ENCODE assay signal across 1 cellular context in the genomic region with DNA sequence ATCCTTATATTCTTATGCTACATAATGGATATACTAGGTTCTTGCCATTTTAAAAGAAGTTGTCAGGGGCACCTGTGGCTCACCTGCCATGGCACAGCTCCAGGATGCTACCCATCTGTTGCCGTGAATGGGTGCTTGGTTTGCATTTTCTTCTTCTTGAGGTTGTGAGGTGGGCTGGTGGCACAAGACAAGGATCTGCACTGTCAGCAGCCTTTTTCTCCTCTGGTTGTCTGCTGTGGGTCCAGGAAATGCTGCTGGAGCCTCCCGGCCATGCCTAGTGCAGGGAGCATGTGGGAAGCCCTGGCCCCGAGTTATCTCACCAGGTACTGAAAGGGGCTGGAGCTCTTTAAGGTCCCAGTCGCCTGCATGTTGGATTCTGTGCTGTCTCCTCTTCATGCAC.
TF ChIP-seq lines count a peak whose summit lies in the region.

No MANE protein-coding gene starts in this region.

TF ChIP-seq in SK-N-SH, 30 proteins besides CTCF, POLR2A, EP300 and RAD21 (continued from another document):
- TF ChIP-seq, protein P1, sequence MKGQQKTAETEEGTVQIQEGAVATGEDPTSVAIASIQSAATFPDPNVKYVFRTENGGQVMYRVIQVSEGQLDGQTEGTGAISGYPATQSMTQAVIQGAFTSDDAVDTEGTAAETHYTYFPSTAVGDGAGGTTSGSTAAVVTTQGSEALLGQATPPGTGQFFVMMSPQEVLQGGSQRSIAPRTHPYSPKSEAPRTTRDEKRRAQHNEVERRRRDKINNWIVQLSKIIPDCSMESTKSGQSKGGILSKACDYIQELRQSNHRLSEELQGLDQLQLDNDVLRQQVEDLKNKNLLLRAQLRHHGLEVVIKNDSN (IDR thresholded peaks at IDR 0.05; ENCODE audit: borderline replicate concordance, low read depth) = no peak
- TF ChIP-seq TAF1 (IDR thresholded peaks at IDR 0.05; ENCODE audit: borderline replicate concordance, low read depth, low read length) (no peak), NRF1 (IDR thresholded peaks at IDR 0.05; ENCODE audit: low read depth, low read length) (no peak), FOXJ3 (CRISPR knock-in tag; IDR thresholded peaks at IDR 0.05) (no peak), SMC3 (IDR thresholded peaks at IDR 0.05; ENCODE audit: low read depth, low read length) (no peak), RFX5 (IDR thresholded peaks at IDR 0.05; ENCODE audit: low read length) (no peak), TEAD4 (IDR thresholded peaks at IDR 0.05; ENCODE audit: borderline replicate concordance, insufficient read depth) (no peak), NFIC (IDR thresholded peaks at IDR 0.05; ENCODE audit: borderline replicate concordance) (no peak), JUND (IDR thresholded peaks at IDR 0.05) (no peak), FOXM1 (IDR thresholded peaks at IDR 0.05; ENCODE audit: low read depth) (no peak)
- TF ChIP-seq, protein P2, sequence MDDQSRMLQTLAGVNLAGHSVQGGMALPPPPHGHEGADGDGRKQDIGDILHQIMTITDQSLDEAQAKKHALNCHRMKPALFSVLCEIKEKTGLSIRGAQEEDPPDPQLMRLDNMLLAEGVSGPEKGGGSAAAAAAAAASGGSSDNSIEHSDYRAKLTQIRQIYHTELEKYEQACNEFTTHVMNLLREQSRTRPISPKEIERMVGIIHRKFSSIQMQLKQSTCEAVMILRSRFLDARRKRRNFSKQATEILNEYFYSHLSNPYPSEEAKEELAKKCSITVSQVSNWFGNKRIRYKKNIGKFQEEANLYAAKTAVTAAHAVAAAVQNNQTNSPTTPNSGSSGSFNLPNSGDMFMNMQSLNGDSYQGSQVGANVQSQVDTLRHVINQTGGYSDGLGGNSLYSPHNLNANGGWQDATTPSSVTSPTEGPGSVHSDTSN (IDR thresholded peaks at IDR 0.05) = no peak
